In genomic region chr3:16357191-16357590, GRCh38 we compare ENCODE assay signal across 21 cellular contexts.
DNase-seq lines count a peak whose midpoint lies in the region; ATAC-seq and TF ChIP-seq lines count a peak whose summit lies in the region.
"Had no signal": no experiment of that assay in that cellular context is flagged by ENCODE, and none has a peak within 500 bp of the region (broad histone marks: within the 10 kb centered on the region; RNA-seq: fewer than 3 reads in every experiment).

No MANE protein-coding gene starts in this region.

- POLR2A ChIA-PET in activated CD8-positive, alpha-beta T cell treated with anti-CD3 and anti-CD28 coated beads for 36 hours (lab: Charles Lee): interaction anchor here (1.1 kb wide), 1 partner anchor 19 kb away, joined by 5 read pairs; no protein-coding TSS in a partner anchor
- POLR2A ChIA-PET in activated CD8-positive, alpha-beta T cell treated with anti-CD3 and anti-CD28 coated beads, Interleukin-2, amount 10 ng/mL, durations not matched to agents 7 days and 5 days (lab: Charles Lee): no interaction called here

- DNase-seq in activated CD8-positive, alpha-beta T cell treated with anti-CD3 and anti-CD28 coated beads for 36 hours: no peak
- no peak for DNase-seq in activated CD8-positive, alpha-beta T cell treated with anti-CD3 and anti-CD28 coated beads, Interleukin-2, amount 10 ng/mL, durations not matched to agents 7 days and 5 days
- DNase-seq in activated naive CD8-positive, alpha-beta T cell treated with anti-CD3 and anti-CD28 coated beads for 36 hours: no peak
- peak; percentile 14 for DNase-seq in fibroblast of mammary gland (ENCODE audit: low read depth)
- no peak for DNase-seq in stimulated activated naive B cell treated with anti-CD40 and anti-IgM and Interleukin-4, amounts not matched to agents 10 μg/mL and 1 μg/mL and 100 μg/mL, for 72 hours
- DNase-seq in activated CD4-positive, CD25-positive, alpha-beta regulatory T cell (lab: John Stamatoyannopoulos, UW): no peak
- no peak for DNase-seq in cerebellum (ENCODE audit: low spot score)
- DNase-seq: 8988T; activated effector memory CD4-positive, alpha-beta T cell treated with Interleukin-2 at 50 U/mL for 16 hours; aorta; C1 segment of cervical spinal cord; DMS79; left colon; NCI-H2171; NCI-H82; stimulated activated CD4-positive, alpha-beta T cell treated with anti-CD3 and anti-CD28 coated beads, Interleukin-4, amount 100 ng/mL, for 1 hour; transverse colon had no signal

- H3K27me3 Mint-ChIP-seq in activated CD8-positive, alpha-beta T cell treated with anti-CD3 and anti-CD28 coated beads for 36 hours: no peaks in the 10 kb centered on the region
- no peaks in the 10 kb centered on the region for H3K27me3 Mint-ChIP-seq in activated CD8-positive, alpha-beta T cell treated with anti-CD3 and anti-CD28 coated beads, Interleukin-2, amount 10 ng/mL, durations not matched to agents 7 days and 5 days (ENCODE audit: low read depth)
- H3K27me3 Mint-ChIP-seq in activated naive CD8-positive, alpha-beta T cell treated with anti-CD3 and anti-CD28 coated beads for 36 hours: no peaks in the 10 kb centered on the region
- no peaks in the 10 kb centered on the region for H3K27me3 Mint-ChIP-seq in stimulated activated naive B cell treated with anti-CD40 and anti-IgM and Interleukin-4, amounts not matched to agents 10 μg/mL and 1 μg/mL and 100 μg/mL, for 72 hours

- H3K4me3 ChIP-seq in fibroblast of mammary gland (ENCODE audit: control insufficient read depth, low read depth, low read length): no peak overlapping the region
- H3K4me3 ChIP-seq: dorsolateral prefrontal cortex, transverse colon had no signal

- H3K36me3 Mint-ChIP-seq in activated CD8-positive, alpha-beta T cell treated with anti-CD3 and anti-CD28 coated beads for 36 hours (ENCODE audit: low read depth): peaks cover 61% of the 10 kb centered on the region
- peaks cover 48% of the 10 kb centered on the region for H3K36me3 Mint-ChIP-seq in activated CD8-positive, alpha-beta T cell treated with anti-CD3 and anti-CD28 coated beads, Interleukin-2, amount 10 ng/mL, durations not matched to agents 7 days and 5 days (ENCODE audit: low read depth)
- peaks cover 52% of the 10 kb centered on the region for H3K36me3 Mint-ChIP-seq in activated naive CD8-positive, alpha-beta T cell treated with anti-CD3 and anti-CD28 coated beads for 36 hours
- peaks cover 80 to 83% of the 10 kb centered on the region in 2 donors for H3K36me3 Mint-ChIP-seq in stimulated activated naive B cell treated with anti-CD40 and anti-IgM and Interleukin-4, amounts not matched to agents 10 μg/mL and 1 μg/mL and 100 μg/mL, for 72 hours

- ATAC-seq in activated CD8-positive, alpha-beta T cell treated with anti-CD3 and anti-CD28 coated beads for 36 hours: no peak
- no peak for ATAC-seq in activated CD8-positive, alpha-beta T cell treated with anti-CD3 and anti-CD28 coated beads, Interleukin-2, amount 10 ng/mL, durations not matched to agents 7 days and 5 days
- no peak for ATAC-seq in stimulated activated naive B cell treated with anti-CD40 and anti-IgM and Interleukin-4, amounts not matched to agents 10 μg/mL and 1 μg/mL and 100 μg/mL, for 72 hours (replicated peaks)
- ATAC-seq in GM21381 (IDR thresholded peaks at IDR 0.05; ENCODE audit: unreplicated experiment): no peak
- ATAC-seq: esophagus mucosa, left colon, Panc1 had no signal

- H3K4me3 Mint-ChIP-seq in activated CD8-positive, alpha-beta T cell treated with anti-CD3 and anti-CD28 coated beads for 36 hours: no peak overlapping the region
- H3K4me3 Mint-ChIP-seq in activated CD8-positive, alpha-beta T cell treated with anti-CD3 and anti-CD28 coated beads, Interleukin-2, amount 10 ng/mL, durations not matched to agents 7 days and 5 days: no peak overlapping the region
- no peak overlapping the region for H3K4me3 Mint-ChIP-seq in activated naive CD8-positive, alpha-beta T cell treated with anti-CD3 and anti-CD28 coated beads for 36 hours
- no peak overlapping the region for H3K4me3 Mint-ChIP-seq in stimulated activated naive B cell treated with anti-CD40 and anti-IgM and Interleukin-4, amounts not matched to agents 10 μg/mL and 1 μg/mL and 100 μg/mL, for 72 hours

- no peaks in the 10 kb centered on the region for H3K9me3 Mint-ChIP-seq in activated CD8-positive, alpha-beta T cell treated with anti-CD3 and anti-CD28 coated beads for 36 hours
- H3K9me3 Mint-ChIP-seq in activated CD8-positive, alpha-beta T cell treated with anti-CD3 and anti-CD28 coated beads, Interleukin-2, amount 10 ng/mL, durations not matched to agents 7 days and 5 days (ENCODE audit: insufficient read depth): no peaks in the 10 kb centered on the region
- no peaks in the 10 kb centered on the region for H3K9me3 Mint-ChIP-seq in activated naive CD8-positive, alpha-beta T cell treated with anti-CD3 and anti-CD28 coated beads for 36 hours
- H3K9me3 Mint-ChIP-seq in stimulated activated naive B cell treated with anti-CD40 and anti-IgM and Interleukin-4, amounts not matched to agents 10 μg/mL and 1 μg/mL and 100 μg/mL, for 72 hours: no peaks in the 10 kb centered on the region

- peaks cover 38% of the 10 kb centered on the region for H3K4me1 Mint-ChIP-seq in activated CD8-positive, alpha-beta T cell treated with anti-CD3 and anti-CD28 coated beads for 36 hours (ENCODE audit: low read depth)
- H3K4me1 Mint-ChIP-seq in activated CD8-positive, alpha-beta T cell treated with anti-CD3 and anti-CD28 coated beads, Interleukin-2, amount 10 ng/mL, durations not matched to agents 7 days and 5 days (ENCODE audit: low read depth): peaks cover 9% of the 10 kb centered on the region
- peaks cover 22% of the 10 kb centered on the region for H3K4me1 Mint-ChIP-seq in activated naive CD8-positive, alpha-beta T cell treated with anti-CD3 and anti-CD28 coated beads for 36 hours
- peaks cover 43 to 78% of the 10 kb centered on the region in 2 donors for H3K4me1 Mint-ChIP-seq in stimulated activated naive B cell treated with anti-CD40 and anti-IgM and Interleukin-4, amounts not matched to agents 10 μg/mL and 1 μg/mL and 100 μg/mL, for 72 hours

- H3K27ac Mint-ChIP-seq in activated CD8-positive, alpha-beta T cell treated with anti-CD3 and anti-CD28 coated beads for 36 hours: peak overlapping the region; percentile 3
- H3K27ac Mint-ChIP-seq in activated CD8-positive, alpha-beta T cell treated with anti-CD3 and anti-CD28 coated beads, Interleukin-2, amount 10 ng/mL, durations not matched to agents 7 days and 5 days: no peak overlapping the region
- H3K27ac Mint-ChIP-seq in activated naive CD8-positive, alpha-beta T cell treated with anti-CD3 and anti-CD28 coated beads for 36 hours: peak overlapping the region; percentile 59
- peak overlapping the region; percentile 79 for H3K27ac Mint-ChIP-seq in stimulated activated naive B cell treated with anti-CD40 and anti-IgM and Interleukin-4, amounts not matched to agents 10 μg/mL and 1 μg/mL and 100 μg/mL, for 72 hours

- intact Hi-C loops in activated CD8-positive, alpha-beta T cell treated with anti-CD3 and anti-CD28 coated beads for 36 hours (cut with micrococcal nuclease): no loop called here

- no peak for TF ChIP-seq CTCF in activated CD8-positive, alpha-beta T cell treated with anti-CD3 and anti-CD28 coated beads for 36 hours (IDR thresholded peaks at IDR 0.05)
- peak; percentile 9 for TF ChIP-seq CTCF in fibroblast of mammary gland (conservative IDR thresholded peaks at IDR 0.05; ENCODE audit: control insufficient read depth, insufficient read depth, low read depth, low read length)

- CTCF ChIA-PET in activated CD8-positive, alpha-beta T cell treated with anti-CD3 and anti-CD28 coated beads for 36 hours (lab: Charles Lee): no interaction called here
- CTCF ChIA-PET in activated CD8-positive, alpha-beta T cell treated with anti-CD3 and anti-CD28 coated beads, Interleukin-2, amount 10 ng/mL, durations not matched to agents 7 days and 5 days (lab: Charles Lee): interaction anchor here (0.8 to 1.1 kb wide), 2 partner anchors 67 to 195 kb away, joined by 3 to 5 read pairs; no protein-coding TSS in a partner anchor
